ENCODE assay signal across 8 cellular contexts in genomic region chr21:41927727-41928409, GRCh38. TPM values are rescaled to one million over a fixed set of nuclear protein-coding genes. Genes with fewer than 3 reads are reported as not detected.
DNase-seq lines count a peak whose midpoint lies in the region; ATAC-seq and TF ChIP-seq lines count a peak whose summit lies in the region.

No MANE protein-coding gene starts in this region.

- peak in 2 of 3 donors; percentile 10 to 60 for DNase-seq in CD4-positive, CD25-positive, alpha-beta regulatory T cell
- peak; percentile 56 for DNase-seq in UCSD-AML1 (lab: John Stamatoyannopoulos, UW; ENCODE audit: unreplicated experiment)
- DNase-seq in mesothelial cell of epicardium (ENCODE audit: low spot score in 2 of 2, unreplicated experiment in 2 of 2) = no peak
- DNase-seq in NCI-H345 treated with DMSO at 0.1 percent for 48 hours (lab: John Stamatoyannopoulos, UW; ENCODE audit: unreplicated experiment) = no peak
- no peak for DNase-seq in NCI-H1694 (lab: John Stamatoyannopoulos, UW)

- TF ChIP-seq CTCF in mesothelial cell of epicardium (IDR thresholded peaks at IDR 0.05; ENCODE audit: unreplicated experiment) = no peak

- H3K9me3 ChIP-seq in CD4-positive, CD25-positive, alpha-beta regulatory T cell (ENCODE audit: control insufficient read depth in 2 of 2, low read length in 2 of 2) = no peaks in the 10 kb centered on the region

- H3K4me1 ChIP-seq in CD4-positive, CD25-positive, alpha-beta regulatory T cell (ENCODE audit: control insufficient read depth, insufficient read depth, low read length, poor library complexity, severe bottlenecking) = peaks cover 36% of the 10 kb centered on the region

- no peaks in the 10 kb centered on the region for H3K27me3 ChIP-seq in CD4-positive, CD25-positive, alpha-beta regulatory T cell (ENCODE audit: control insufficient read depth, insufficient read depth, low read length)

- peaks cover under 1% of the 10 kb centered on the region for H3K36me3 Mint-ChIP-seq in CD4-positive, CD25-positive, alpha-beta regulatory T cell
- no peaks in the 10 kb centered on the region for H3K36me3 Mint-ChIP-seq in mesothelial cell of epicardium

- H3K27ac ChIP-seq in CD4-positive, CD25-positive, alpha-beta regulatory T cell (ENCODE audit: insufficient read depth, low read length, poor library complexity, severe bottlenecking) = no peak overlapping the region

- TF ChIP-seq POLR2A in GM19193 (IDR thresholded peaks at IDR 0.05; ENCODE audit: extremely low read depth, insufficient read depth, insufficient read length) = peak; percentile 25

- H3K36me3 ChIP-seq in CD4-positive, CD25-positive, alpha-beta regulatory T cell (ENCODE audit: control insufficient read depth, insufficient read depth, low read length) = no peaks in the 10 kb centered on the region

- H3K4me3 ChIP-seq in CD4-positive, CD25-positive, alpha-beta regulatory T cell (ENCODE audit: low read depth, low read length) = no peak overlapping the region

- H3K9me3 Mint-ChIP-seq in CD4-positive, CD25-positive, alpha-beta regulatory T cell = peaks cover 0 to 1% (median 0%) of the 10 kb centered on the region in 7 donors
- no peaks in the 10 kb centered on the region for H3K9me3 Mint-ChIP-seq in mesothelial cell of epicardium

- H3K4me1 Mint-ChIP-seq in CD4-positive, CD25-positive, alpha-beta regulatory T cell = peaks cover 14 to 58% (median 38%) of the 10 kb centered on the region in 4 donors
- H3K4me1 Mint-ChIP-seq in mesothelial cell of epicardium = peaks cover 55% of the 10 kb centered on the region

- peak overlapping the region; percentile 18 to 99 (median 98) for H3K27ac Mint-ChIP-seq in CD4-positive, CD25-positive, alpha-beta regulatory T cell
- H3K27ac Mint-ChIP-seq in mesothelial cell of epicardium = peak overlapping the region; percentile 21

- ATAC-seq in CD4-positive, CD25-positive, alpha-beta regulatory T cell (ENCODE audit: low read depth in 2 of 2) = no peak
- no peak for ATAC-seq in HG02840 (IDR thresholded peaks at IDR 0.05; ENCODE audit: low FRiP score, unreplicated experiment)
- no peak for ATAC-seq in HG02571 (IDR thresholded peaks at IDR 0.05; ENCODE audit: unreplicated experiment)

- H3K27me3 Mint-ChIP-seq in CD4-positive, CD25-positive, alpha-beta regulatory T cell = peaks cover 6% of the 10 kb centered on the region
- H3K27me3 Mint-ChIP-seq in mesothelial cell of epicardium (ENCODE audit: low read depth) = no peaks in the 10 kb centered on the region

- H3K4me3 Mint-ChIP-seq in CD4-positive, CD25-positive, alpha-beta regulatory T cell = peak overlapping the region in 2 of 4 donors; percentile 11 to 52
- H3K4me3 Mint-ChIP-seq in mesothelial cell of epicardium = no peak overlapping the region

RNA-seq across cellular contexts. Expression of gene C2CD2, which starts 25.9 kb away (rescaled TPM):
- total RNA-seq in CD4-positive, CD25-positive, alpha-beta regulatory T cell = 15.3 TPM
- polyA plus RNA-seq in CD4-positive, CD25-positive, alpha-beta regulatory T cell = 1 to 10 TPM; 1.7 to 2.9 (median 2.0) TPM
- 29.7 to 31.6 TPM (median 31.1 TPM) in 3 replicates for total RNA-seq in mesothelial cell of epicardium

RNA-seq across cellular contexts. Expression of gene PRDM15, which starts 48.7 kb away (rescaled TPM):
- total RNA-seq in CD4-positive, CD25-positive, alpha-beta regulatory T cell = 13.2 TPM
- 1 to 10 TPM in 3 of 4 donors, under 1 TPM in 1; 0.75 to 2.7 (median 1.4) TPM for polyA plus RNA-seq in CD4-positive, CD25-positive, alpha-beta regulatory T cell
- total RNA-seq in mesothelial cell of epicardium = 9.7 to 12.0 TPM (median 10.9 TPM) in 3 replicates

Comparison
In these comparisons a context has a peak if more than half of its experiments do, and no peak if none do; other contexts are left out.
1. DNase-seq: peak in CD4-positive, CD25-positive, alpha-beta regulatory T cell (2 of 3) and UCSD-AML1 (single experiment); none in mesothelial cell of epicardium (0 of 2), NCI-H345 treated with DMSO at 0.1 percent for 48 hours (single experiment) and NCI-H1694 (single experiment).